In genomic region chr10:5813341-5814109, GRCh38 we compare ENCODE assay signal across 1 cellular context.
TF ChIP-seq lines count a peak whose summit lies in the region.

Gene GDI2 (minus strand): TSS chr10:5813434. CDS start chr10:5813258, 176 bp downstream.

TF ChIP-seq in GM12878, 131 proteins besides CTCF, POLR2A, EP300 and RAD21 (continued from another document):
- TF ChIP-seq E2F8 (IDR thresholded peaks at IDR 0.05; ENCODE audit: low read depth, partially characterized antibody) (no peak), WRNIP1 (IDR thresholded peaks at IDR 0.05; ENCODE audit: borderline replicate concordance, low read depth, low read length) (no peak), HDGF (IDR thresholded peaks at IDR 0.05) (peak; percentile 88), BHLHE40 (IDR thresholded peaks at IDR 0.05; ENCODE audit: borderline replicate concordance in 1 of 2, low read depth in 2 of 2, low read length in 1 of 2) (peak; percentile 78 to 97; a peak in 3 of 4 replicates), ETV6 (conservative IDR thresholded peaks at IDR 0.05 in 1 of 2, IDR thresholded peaks at IDR 0.05 in 1 of 2; ENCODE audit: borderline replicate concordance in 1 of 2, low read depth in 1 of 2) (peak in 1 of 2 experiments; percentile 20; a peak in 1 of 4 replicates), BCL3 (IDR thresholded peaks at IDR 0.05; ENCODE audit: borderline replicate concordance, insufficient read depth, low read depth, low read length, poor library complexity, severe bottlenecking) (no peak)
